8 cellular contexts compared by ENCODE assay signal in the genomic region with DNA sequence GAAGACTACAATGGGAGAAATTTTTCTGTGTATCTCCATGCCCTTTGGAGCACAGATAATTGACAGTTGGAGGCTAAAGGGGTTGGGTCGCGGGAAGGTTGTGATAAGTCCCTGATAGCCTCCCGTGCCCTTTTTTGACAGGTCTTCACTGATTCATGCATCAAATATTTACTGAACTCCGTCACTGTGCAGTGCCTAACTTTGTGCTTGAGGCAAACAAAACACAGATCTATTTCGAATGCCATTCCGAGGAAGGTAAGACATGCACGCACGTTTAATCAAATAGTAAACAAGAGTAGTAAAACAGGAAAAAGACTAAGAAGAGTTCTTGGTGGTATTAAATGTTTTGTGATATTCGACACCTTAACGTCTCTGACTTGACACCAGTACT. TPM values are rescaled to one million over a fixed set of nuclear protein-coding genes. Genes with fewer than 3 reads are reported as not detected.
DNase-seq lines count a peak whose midpoint lies in the region; ATAC-seq and TF ChIP-seq lines count a peak whose summit lies in the region.

No MANE protein-coding gene starts in this region.

- H3K27ac ChIP-seq in A673 (ENCODE audit: low read depth, low read length, poor library complexity, severe bottlenecking) (peak overlapping the region; percentile 90), left lung (peak overlapping the region; percentile 87 to 95), upper lobe of left lung (peak overlapping the region; percentile 90 to 93 (median 92))

- H3K4me3 ChIP-seq in A673 (ENCODE audit: low read depth, low read length, poor library complexity, severe bottlenecking) = peak overlapping the region; percentile 68
- H3K4me3 ChIP-seq in HFF-Myc (replicated peaks; ENCODE audit: low read depth, low read length) = peak overlapping the region; percentile 100
- H3K4me3 ChIP-seq in left lung = peak overlapping the region; percentile 67 to 71
- H3K4me3 ChIP-seq in upper lobe of left lung = peak overlapping the region in 3 of 4 donors; percentile 63 to 76 (median 70)

- TF ChIP-seq CTCF in A673 (conservative IDR thresholded peaks at IDR 0.05; ENCODE audit: low read depth, low read length) (no peak), HFF-Myc (IDR thresholded peaks at IDR 0.05; ENCODE audit: low read depth, low read length, missing control alignments) (no peak), left lung (IDR thresholded peaks at IDR 0.05) (no peak), upper lobe of left lung (IDR thresholded peaks at IDR 0.05) (no peak)

- intact Hi-C loops in A673 (cut with micrococcal nuclease; ENCODE audit: unreplicated experiment) = loop anchor here (1.0 kb wide), 1 partner anchor 53 kb away; no protein-coding TSS in a partner anchor
- intact Hi-C loops in left lung (cut with DNase I) = loop anchor here in 1 of 2 donors (10.0 kb wide), 1 partner anchor 57 kb away; the partner anchor contains the start of gene PSMD4

- peaks cover 24% of the 10 kb centered on the region for H3K36me3 Mint-ChIP-seq in activated naive CD8-positive, alpha-beta T cell treated with anti-CD3 and anti-CD28 coated beads, Interleukin-2, amount 50 U/mL, for 24 hours (ENCODE audit: low read depth)

- DNase-seq in A673 (ENCODE audit: low spot score) = no peak
- no peak for DNase-seq in HFF-Myc (ENCODE audit: extremely low read depth, low read depth)
- no peak for DNase-seq in activated naive CD8-positive, alpha-beta T cell treated with anti-CD3 and anti-CD28 coated beads, Interleukin-2, amount 50 U/mL, for 24 hours
- DNase-seq in left lung = no peak
- no peak for DNase-seq in upper lobe of left lung
- DNase-seq in NOMO-1 (lab: John Stamatoyannopoulos, UW; ENCODE audit: unreplicated experiment in 2 of 2) = no peak
- DNase-seq in NCI-H1436 treated with DMSO at 0.1 percent for 48 hours (lab: John Stamatoyannopoulos, UW) = no peak

- CTCF ChIA-PET in A673 (lab: Charles Lee) = no interaction called here

- H3K27me3 ChIP-seq in A673 (replicated peaks; ENCODE audit: insufficient read depth, low read depth, low read length, poor library complexity) (no peaks in the 10 kb centered on the region), left lung (no peaks in the 10 kb centered on the region), upper lobe of left lung (no peaks in the 10 kb centered on the region)

- H3K36me3 ChIP-seq in A673 (ENCODE audit: insufficient read depth, low read length, poor library complexity, severe bottlenecking) = peaks cover 14% of the 10 kb centered on the region
- peaks cover 0 to 6% of the 10 kb centered on the region in 2 donors for H3K36me3 ChIP-seq in left lung
- peaks cover 2 to 7% (median 5%) of the 10 kb centered on the region in 4 donors for H3K36me3 ChIP-seq in upper lobe of left lung

- POLR2A ChIA-PET in A673 (lab: Charles Lee; ENCODE audit: low non-redundant PET) = no interaction called here

- H3K4me1 ChIP-seq in A673 (ENCODE audit: insufficient read depth, low read length, poor library complexity, severe bottlenecking) (peaks cover 6% of the 10 kb centered on the region), left lung (peaks cover 3 to 44% of the 10 kb centered on the region in 2 donors), upper lobe of left lung (peaks cover 36 to 56% (median 44%) of the 10 kb centered on the region in 4 donors)

- ATAC-seq in activated naive CD8-positive, alpha-beta T cell treated with anti-CD3 and anti-CD28 coated beads, Interleukin-2, amount 50 U/mL, for 24 hours = no peak
- ATAC-seq in left lung (peak; percentile 0), upper lobe of left lung (ENCODE audit: low FRiP score in 2 of 2) (no peak), GM19324 (IDR thresholded peaks at IDR 0.05; ENCODE audit: low FRiP score, unreplicated experiment) (no peak)

- peak overlapping the region; percentile 94 for H3K4me3 Mint-ChIP-seq in activated naive CD8-positive, alpha-beta T cell treated with anti-CD3 and anti-CD28 coated beads, Interleukin-2, amount 50 U/mL, for 24 hours

- WGBS in upper lobe of left lung, 2 donors = 12 to 13% methylated on average over 10 of the region's 10 CpGs

- no peak for TF ChIP-seq POLR2A in upper lobe of left lung (IDR thresholded peaks at IDR 0.05)

- H3K9me3 ChIP-seq in A673 (ENCODE audit: low read depth, low read length, poor library complexity, severe bottlenecking) (no peaks in the 10 kb centered on the region), left lung (no peaks in the 10 kb centered on the region), upper lobe of left lung (no peaks in the 10 kb centered on the region)

- no peaks in the 10 kb centered on the region for H3K9me3 Mint-ChIP-seq in activated naive CD8-positive, alpha-beta T cell treated with anti-CD3 and anti-CD28 coated beads, Interleukin-2, amount 50 U/mL, for 24 hours

- no peak for TF ChIP-seq EP300 in upper lobe of left lung (IDR thresholded peaks at IDR 0.05)

- BruUV-seq in A673 (replicated peaks; lab: Mats Ljungman, UMichigan) = no TSS peak

- H3K27me3 Mint-ChIP-seq in activated naive CD8-positive, alpha-beta T cell treated with anti-CD3 and anti-CD28 coated beads, Interleukin-2, amount 50 U/mL, for 24 hours = peaks cover 4% of the 10 kb centered on the region

- H3K4me1 Mint-ChIP-seq in activated naive CD8-positive, alpha-beta T cell treated with anti-CD3 and anti-CD28 coated beads, Interleukin-2, amount 50 U/mL, for 24 hours = peaks cover 38% of the 10 kb centered on the region

- H3K27ac Mint-ChIP-seq in activated naive CD8-positive, alpha-beta T cell treated with anti-CD3 and anti-CD28 coated beads, Interleukin-2, amount 50 U/mL, for 24 hours = peak overlapping the region; percentile 99

RNA-seq across cellular contexts. Expression of gene PIP5K1A, which starts 0.5 kb away (rescaled TPM):
- total RNA-seq in A673 (2021) (109 and 115 TPM in 2 replicates), left lung (10 to 100 TPM; 51.2 to 55.6 TPM), upper lobe of left lung (10 to 100 TPM; 37.2 to 94.3 (median 70.6) TPM)

RNA-seq across cellular contexts. Expression of gene VPS72, which starts 7.9 kb away (rescaled TPM):
- total RNA-seq in A673 (2021) = 113 and 114 TPM in 2 replicates
- 10 to 100 TPM; 40.5 to 41.3 TPM for total RNA-seq in left lung
- total RNA-seq in upper lobe of left lung = 10 to 100 TPM; 19.0 to 54.3 (median 25.5) TPM

RNA-seq across cellular contexts. Expression of gene TMOD4, which starts 22.1 kb away (rescaled TPM):
- 1.4 and 2.8 TPM in 2 replicates for total RNA-seq in A673 (2021)
- total RNA-seq in left lung = under 1 TPM in 1 of 2 donors, not detected in 1; 0.97 TPM
- under 1 TPM in 2 of 6 donors, not detected in 4; 0.57 to 0.88 TPM for total RNA-seq in upper lobe of left lung

RNA-seq across cellular contexts. Expression of gene SCNM1, which starts 31.9 kb away (rescaled TPM):
- total RNA-seq in A673 (2021) (57.5 and 59.6 TPM in 2 replicates), left lung (10 to 100 TPM; 29.7 to 35.0 TPM), upper lobe of left lung (10 to 100 TPM in 5 of 6 donors, 1 to 10 TPM in 1; 8.9 to 50.3 (median 25.9) TPM)

RNA-seq across cellular contexts. Expression of gene LYSMD1, which starts 32.2 kb away (rescaled TPM):
- total RNA-seq in A673 (2021) (7.7 and 8.1 TPM in 2 replicates), left lung (1 to 10 TPM; 5.8 to 8.7 TPM), upper lobe of left lung (10 to 100 TPM in 1 of 6 donors, 1 to 10 TPM in 5; 2.2 to 16.8 (median 6.2) TPM)
